7 cellular contexts compared by ENCODE assay signal in the genomic region with DNA sequence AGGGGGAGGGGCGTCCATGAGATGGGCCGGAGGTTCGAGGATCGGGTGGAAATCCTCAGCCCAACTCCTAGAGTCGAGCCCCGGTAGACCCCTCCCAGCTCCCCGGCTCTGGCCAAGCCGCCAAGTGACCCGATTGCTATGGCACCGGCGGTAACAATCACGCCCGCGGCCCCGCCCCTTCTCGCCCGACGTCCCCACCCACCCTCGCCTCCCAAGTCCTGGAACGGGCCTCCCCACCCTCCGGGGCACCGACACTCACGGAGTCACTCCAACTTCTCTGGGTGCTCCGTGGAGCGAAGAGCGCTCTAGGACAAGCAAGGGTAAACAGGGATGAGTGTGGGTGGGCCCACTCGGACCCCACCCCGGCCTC. TPM values are rescaled to one million over a fixed set of nuclear protein-coding genes. Genes with fewer than 3 reads are reported as not detected.
A peak's percentile ranks its signal among the peaks of the same experiment; 100 is the strongest.
DNase-seq lines count a peak whose midpoint lies in the region; TF ChIP-seq lines count a peak whose summit lies in the region.

A gene (plus strand): TSS at position 204 of the 370 bp plus-strand sequence. CDS start 5,050 bp downstream, outside the sequence.

- H3K36me3 ChIP-seq in neuron (ENCODE audit: insufficient read depth, low read length) (no peaks in the 10 kb centered on the region), urinary bladder (ENCODE audit: insufficient read depth) (no peaks in the 10 kb centered on the region)

- under 1% methylated on average over 28 of the region's 28 CpGs for WGBS in urinary bladder

- H3K9me3 ChIP-seq in neuron (ENCODE audit: low read length), result no peaks in the 10 kb centered on the region

- H3K4me3 ChIP-seq in GM12864 (ENCODE audit: low read depth, low read length) (peak within 1 kb of the TSS; percentile 94), neuron (ENCODE audit: low read length) (peak within 1 kb of the TSS; percentile 92), urinary bladder (ENCODE audit: low read depth, low read length) (peak within 1 kb of the TSS; percentile 86)

- TF ChIP-seq CTCF in GM12864 (IDR thresholded peaks at IDR 0.05; ENCODE audit: low read depth, low read length, missing control alignments), result no peak

- H2AFZ ChIP-seq in neuron (ENCODE audit: low read depth, low read length), result peak within 1 kb of the TSS; percentile 90

- H3K27me3 ChIP-seq in neuron (ENCODE audit: insufficient read depth, low read length), result no peaks in the 10 kb centered on the region

- H3K4me1 ChIP-seq in neuron (ENCODE audit: insufficient read depth, low read length) (no peaks in the 10 kb centered on the region), urinary bladder (ENCODE audit: insufficient read depth) (no peaks in the 10 kb centered on the region)

- no peak within 1 kb of the TSS for H3K27ac ChIP-seq in urinary bladder (ENCODE audit: low read depth)

- no peak for DNase-seq in GM12864 (ENCODE audit: low read depth)
- DNase-seq in NCI-H510A treated with DMSO at 0.1 percent for 48 hours (lab: John Stamatoyannopoulos, UW), result peak; percentile 22
- DNase-seq in activated naive CD4-positive, alpha-beta T cell treated with anti-CD3 and anti-CD28 coated beads, Interleukin-2, amount 50 U/mL, for 16 hours, result peak; percentile 28
- DNase-seq in foreskin melanocyte, result peak; percentile 12
- DNase-seq in cortex of kidney (lab: John Stamatoyannopoulos, UW), result no peak

RNA-seq across cellular contexts. Expression of the gene that starts here (rescaled TPM):
- total RNA-seq in urinary bladder, result 2.5 TPM
- 6.6 TPM for polyA plus RNA-seq in urinary bladder

Comparison
In these comparisons a context has a peak if more than half of its experiments do, and no peak if none do; other contexts are left out.
1. DNase-seq: peak in NCI-H510A treated with DMSO at 0.1 percent for 48 hours (single experiment), activated naive CD4-positive, alpha-beta T cell treated with anti-CD3 and anti-CD28 coated beads, Interleukin-2, amount 50 U/mL, for 16 hours (single experiment) and foreskin melanocyte (single experiment); none in GM12864 (single experiment) and cortex of kidney (single experiment).
2. Peak in every context shown above with its lines, with median percentiles within 50 percentile points of each other: H3K4me3 ChIP-seq.